1 cellular context compared by ENCODE assay signal in genomic region chr11:88352139-88352538, GRCh38.
TF ChIP-seq lines count a peak whose summit lies in the region.

No MANE protein-coding gene starts in this region.

TF ChIP-seq in SK-N-SH treated with all-trans-retinoic acid at 6 μM for 48 hours, 23 proteins besides CTCF, POLR2A, EP300 and RAD21 (continued from another document):
- TF ChIP-seq ARNTL (CRISPR knock-in tag; IDR thresholded peaks at IDR 0.05; ENCODE audit: borderline replicate concordance, low read depth) (no peak), TCF4 (CRISPR knock-in tag; IDR thresholded peaks at IDR 0.05; ENCODE audit: borderline replicate concordance) (no peak), CSDC2 (CRISPR knock-in tag; IDR thresholded peaks at IDR 0.05) (no peak)
